Comparison of ENCODE assay signal across 20 cellular contexts in the genomic region with DNA sequence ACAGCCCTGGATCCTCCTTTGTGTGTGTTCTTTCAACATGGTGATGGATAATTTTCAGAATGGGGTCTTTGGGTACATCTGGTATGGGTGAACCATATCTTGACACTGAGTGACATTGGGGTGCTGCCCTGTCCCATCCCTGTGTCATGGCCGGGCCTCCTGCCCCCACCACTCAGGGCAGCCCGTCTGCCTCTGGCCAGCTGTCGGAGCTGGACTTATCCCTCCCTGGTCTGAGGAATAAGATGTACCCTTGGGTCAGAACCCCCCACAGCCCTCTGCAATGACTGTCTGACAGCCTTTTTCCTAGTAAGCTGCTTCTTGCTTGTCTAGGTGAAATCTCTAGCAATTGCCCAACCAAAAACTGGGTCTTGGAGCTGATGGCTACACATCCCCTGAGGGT.
DNase-seq lines count a peak whose midpoint lies in the region; ATAC-seq lines count a peak whose summit lies in the region.
"Had no signal": no experiment of that assay in that cellular context is flagged by ENCODE, and none has a peak within 500 bp of the region (broad histone marks: within the 10 kb centered on the region; RNA-seq: fewer than 3 reads in every experiment).

No MANE protein-coding gene starts in this region.

- peaks cover 70 to 99% (median 90%) of the 10 kb centered on the region in 10 experiments for H3K4me1 ChIP-seq in BLaER1 treated with 17β-estradiol and CSF1 and Interleukin-3, amounts not matched to agents 10 nM and 100 nM
- peaks cover 8% of the 10 kb centered on the region for H3K4me1 ChIP-seq in mesenchymal stem cell (ENCODE audit: control insufficient read depth, insufficient read depth, low read depth, low read length)

- H2BK120ac ChIP-seq in mesenchymal stem cell (ENCODE audit: low read depth, low read length) = no peak overlapping the region

- H2BK15ac ChIP-seq in mesenchymal stem cell (ENCODE audit: low read depth, poor library complexity, severe bottlenecking) = no peak overlapping the region

- ATAC-seq in GM21423 (IDR thresholded peaks at IDR 0.05; ENCODE audit: unreplicated experiment) = no peak
- ATAC-seq: GM12878, HCT116 had no signal

- peak; percentile 9 for DNase-seq in activated T-cell treated with anti-CD3 and anti-CD28 coated beads, Interleukin-2, amount 50 U/mL, for 1 hour
- DNase-seq in activated T-cell treated with anti-CD3 and anti-CD28 coated beads for 4 hours (no peak), mesenchymal stem cell (no peak), posterior vena cava (ENCODE audit: low spot score) (peak; percentile 51), DMS153 (lab: John Stamatoyannopoulos, UW) (no peak)
- DNase-seq in activated CD4-positive, alpha-beta memory T cell treated with anti-CD3 and anti-CD28 coated beads for 36 hours = no peak
- DNase-seq: Calu3; CD4-positive, alpha-beta T cell; COR-L47; DND-41; GM23248; H9 had no signal

- CTCF ChIA-PET in activated CD4-positive, alpha-beta memory T cell treated with anti-CD3 and anti-CD28 coated beads for 36 hours (lab: Charles Lee) = no interaction called here

- no peak overlapping the region for H3K23ac ChIP-seq in mesenchymal stem cell (ENCODE audit: low read length in 2 of 2)

- no peak overlapping the region for H2AK5ac ChIP-seq in mesenchymal stem cell (ENCODE audit: low read length, severe bottlenecking)

- peaks cover 4 to 87% (median 58%) of the 10 kb centered on the region in 11 experiments; a peak in 19 of 22 replicates for H4K20me1 ChIP-seq in BLaER1 treated with 17β-estradiol and CSF1 and Interleukin-3, amounts not matched to agents 10 nM and 100 nM

- no peaks in the 10 kb centered on the region for H3K27me3 ChIP-seq in BLaER1 treated with 17β-estradiol and CSF1 and Interleukin-3, amounts not matched to agents 10 nM and 100 nM
- H3K27me3 ChIP-seq in mesenchymal stem cell (ENCODE audit: control insufficient read depth in 1 of 2, insufficient read depth in 1 of 2, low read length in 2 of 2) = peaks cover 0 to 8% of the 10 kb centered on the region in 2 experiments
- H3K27me3 ChIP-seq: BLaER1 had no signal

- H2AFZ ChIP-seq in mesenchymal stem cell (ENCODE audit: low read depth, low read length) = no peak overlapping the region
- H2AFZ ChIP-seq: GM23248 had no signal

- no peak overlapping the region for H3K18ac ChIP-seq in mesenchymal stem cell (ENCODE audit: low read depth in 1 of 2, low read length in 2 of 2)

- H3K27me3 Mint-ChIP-seq in activated CD4-positive, alpha-beta memory T cell treated with anti-CD3 and anti-CD28 coated beads for 36 hours = no peaks in the 10 kb centered on the region
- H3K27me3 Mint-ChIP-seq: B cell; CD4-positive, alpha-beta T cell had no signal

- H3K9me3 ChIP-seq in BLaER1 treated with 17β-estradiol and CSF1 and Interleukin-3, amounts not matched to agents 10 nM and 100 nM (replicated peaks in 1 of 11) = no peaks in the 10 kb centered on the region
- H3K9me3 ChIP-seq in mesenchymal stem cell (ENCODE audit: control insufficient read depth, low read length) = no peaks in the 10 kb centered on the region
- H3K9me3 ChIP-seq: BLaER1 had no signal

- H3K36me3 ChIP-seq in BLaER1 treated with 17β-estradiol and CSF1 and Interleukin-3, amounts not matched to agents 10 nM and 100 nM = peaks cover 0 to 13% (median 0%) of the 10 kb centered on the region in 11 experiments; a peak in 4 of 22 replicates
- H3K36me3 ChIP-seq in mesenchymal stem cell (ENCODE audit: control insufficient read depth in 1 of 2, insufficient read depth in 2 of 2, low read depth in 1 of 2, low read length in 2 of 2) = peaks cover 0 to 4% of the 10 kb centered on the region in 2 experiments
- H3K36me3 ChIP-seq: BLaER1 had no signal

- intact Hi-C loops in posterior vena cava (cut with DNase I) = no loop called here
- intact Hi-C loops in activated CD4-positive, alpha-beta memory T cell treated with anti-CD3 and anti-CD28 coated beads for 36 hours (cut with micrococcal nuclease) = no loop called here

- POLR2A ChIA-PET in activated CD4-positive, alpha-beta memory T cell treated with anti-CD3 and anti-CD28 coated beads for 36 hours (lab: Charles Lee) = no interaction called here

- H3K14ac ChIP-seq in mesenchymal stem cell (ENCODE audit: low read length in 2 of 2) = no peak overlapping the region

- H3K4ac ChIP-seq in mesenchymal stem cell (ENCODE audit: low read depth in 1 of 2, low read length in 2 of 2) = no peak overlapping the region

- H2BK5ac ChIP-seq in mesenchymal stem cell (ENCODE audit: low read depth, low read length, poor library complexity, severe bottlenecking) = no peak overlapping the region

- no peak overlapping the region for H4K91ac ChIP-seq in mesenchymal stem cell (ENCODE audit: low read length)

- H3K27ac ChIP-seq in BLaER1 treated with 17β-estradiol and CSF1 and Interleukin-3, amounts not matched to agents 10 nM and 100 nM = peak overlapping the region in 6 of 11 experiments; percentile 23 to 89 (median 84); a peak in 4 of 22 replicates
- H3K27ac ChIP-seq in mesenchymal stem cell (ENCODE audit: low read length, poor library complexity, severe bottlenecking) = no peak overlapping the region
- H3K27ac ChIP-seq: 22Rv1, GM23248 had no signal

- H3K4me3 ChIP-seq in BLaER1 treated with 17β-estradiol and CSF1 and Interleukin-3, amounts not matched to agents 10 nM and 100 nM = no peak overlapping the region
- no peak overlapping the region for H3K4me3 ChIP-seq in mesenchymal stem cell (ENCODE audit: insufficient read depth in 1 of 2, low read depth in 1 of 2, low read length in 2 of 2)
- H3K4me3 ChIP-seq: BLaER1, GM12878, GM23248 had no signal

- H3K9ac ChIP-seq in BLaER1 treated with 17β-estradiol and CSF1 and Interleukin-3, amounts not matched to agents 10 nM and 100 nM = no peak overlapping the region
- H3K9ac ChIP-seq in mesenchymal stem cell (ENCODE audit: low read length) = no peak overlapping the region
- H3K9ac ChIP-seq: BLaER1, GM23248 had no signal

- peaks cover 46% of the 10 kb centered on the region for H3K79me1 ChIP-seq in mesenchymal stem cell (replicated peaks; ENCODE audit: low read length, poor library complexity, severe bottlenecking)

- H4K8ac ChIP-seq in mesenchymal stem cell (ENCODE audit: low read length) = peak overlapping the region; percentile 38

- no peaks in the 10 kb centered on the region for H3K4me1 Mint-ChIP-seq in activated CD4-positive, alpha-beta memory T cell treated with anti-CD3 and anti-CD28 coated beads for 36 hours (ENCODE audit: low read depth)
- H3K4me1 Mint-ChIP-seq: B cell had no signal

- H3K27ac Mint-ChIP-seq in activated CD4-positive, alpha-beta memory T cell treated with anti-CD3 and anti-CD28 coated beads for 36 hours = no peak overlapping the region
- H3K27ac Mint-ChIP-seq: B cell; CD4-positive, alpha-beta T cell; H9 had no signal

- H3K36me3 Mint-ChIP-seq in activated CD4-positive, alpha-beta memory T cell treated with anti-CD3 and anti-CD28 coated beads for 36 hours = no peaks in the 10 kb centered on the region

- WGBS in mesenchymal stem cell = 96% methylated on average over 3 of the region's 3 CpGs

- H3K4me2 ChIP-seq in BLaER1 treated with 17β-estradiol and CSF1 and Interleukin-3, amounts not matched to agents 10 nM and 100 nM = peak overlapping the region in 9 of 11 experiments; percentile 9 to 89 (median 80); a peak in 15 of 22 replicates
- H3K4me2 ChIP-seq in mesenchymal stem cell (ENCODE audit: low read length, poor library complexity, severe bottlenecking) = no peak overlapping the region

- no peak overlapping the region for H2BK12ac ChIP-seq in mesenchymal stem cell (ENCODE audit: low read length in 2 of 2)

- no peaks in the 10 kb centered on the region for H3K9me3 Mint-ChIP-seq in activated CD4-positive, alpha-beta memory T cell treated with anti-CD3 and anti-CD28 coated beads for 36 hours
- H3K9me3 Mint-ChIP-seq: CD14-positive monocyte; CD4-positive, alpha-beta T cell; H9 had no signal

- no peak overlapping the region for H3K4me3 Mint-ChIP-seq in activated CD4-positive, alpha-beta memory T cell treated with anti-CD3 and anti-CD28 coated beads for 36 hours
- H3K4me3 Mint-ChIP-seq: B cell; CD14-positive monocyte; CD4-positive, alpha-beta T cell; H9 had no signal

Comparison
In these comparisons a context has a peak if more than half of its experiments do, and no peak if none do; other contexts are left out.
1. DNase-seq: peak in activated T-cell treated with anti-CD3 and anti-CD28 coated beads, Interleukin-2, amount 50 U/mL, for 1 hour (single experiment) and posterior vena cava (single experiment); none in activated T-cell treated with anti-CD3 and anti-CD28 coated beads for 4 hours (single experiment), mesenchymal stem cell (single experiment), DMS153 (single experiment) and activated CD4-positive, alpha-beta memory T cell treated with anti-CD3 and anti-CD28 coated beads for 36 hours (single experiment).